10 cellular contexts compared by ENCODE assay signal in the genomic region with DNA sequence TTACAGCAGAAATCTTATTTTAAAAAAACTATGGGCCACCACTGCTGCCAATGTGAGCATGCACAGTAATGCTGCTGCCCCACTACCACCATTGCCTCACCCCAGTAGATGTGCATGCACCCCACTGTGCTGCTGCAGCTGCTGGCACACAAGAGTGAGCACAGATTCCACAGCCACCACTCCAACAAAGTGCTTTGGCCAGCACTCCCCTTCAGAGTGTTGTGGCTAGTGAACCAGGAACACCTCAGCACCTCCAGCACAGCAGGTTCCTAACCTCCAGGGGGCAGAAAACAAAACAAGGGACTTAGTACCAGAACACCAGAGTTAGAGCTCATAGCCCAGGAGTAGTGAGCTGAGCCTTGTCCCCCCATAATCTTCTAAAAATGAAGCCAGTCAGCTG.
DNase-seq lines count a peak whose midpoint lies in the region; ATAC-seq and TF ChIP-seq lines count a peak whose summit lies in the region.
"Had no signal": no experiment of that assay in that cellular context is flagged by ENCODE, and none has a peak within 500 bp of the region (broad histone marks: within the 10 kb centered on the region; RNA-seq: fewer than 3 reads in every experiment).

No MANE protein-coding gene starts in this region.

- H3K4me1 Mint-ChIP-seq in chondrocyte (ENCODE audit: low read depth), result peaks cover 41% of the 10 kb centered on the region

- intact Hi-C loops in cardiac septum (cut with DNase I), result no loop called here

- peak; percentile 49; the same call in 1 of the 2 replicates for TF ChIP-seq CTCF in GM12874 (IDR thresholded peaks at IDR 0.05; ENCODE audit: insufficient read depth, low read depth, low read length)
- no peak for TF ChIP-seq CTCF in chondrocyte (IDR thresholded peaks at IDR 0.05)

- peaks cover 6% of the 10 kb centered on the region for H3K36me3 Mint-ChIP-seq in chondrocyte (ENCODE audit: low read depth)

- peak overlapping the region; percentile 86 for H3K27ac Mint-ChIP-seq in chondrocyte (ENCODE audit: unreplicated experiment)

- DNase-seq in chondrocyte (ENCODE audit: low spot score) (no peak), Ammon's horn (ENCODE audit: low spot score) (no peak), left lobe of liver (ENCODE audit: low spot score) (no peak), T-helper 1 cell (no peak), cardiac septum (ENCODE audit: low spot score) (no peak)
- DNase-seq: gastrocnemius medialis, retina had no signal

- peaks cover 28% of the 10 kb centered on the region for H3K9me3 Mint-ChIP-seq in chondrocyte (ENCODE audit: low read depth)

- ATAC-seq in GM21390 (IDR thresholded peaks at IDR 0.05; ENCODE audit: unreplicated experiment) (peak; percentile 74), HG03280 (IDR thresholded peaks at IDR 0.05; ENCODE audit: unreplicated experiment) (peak; percentile 87), left lobe of liver (no peak)
- ATAC-seq: gastrocnemius medialis had no signal

- H3K27me3 Mint-ChIP-seq in chondrocyte (ENCODE audit: low read depth), result no peaks in the 10 kb centered on the region

- peak overlapping the region; percentile 7 for H3K4me3 Mint-ChIP-seq in chondrocyte (ENCODE audit: unreplicated experiment)
